In genomic region chr21:17829472-17829871, GRCh38 we compare ENCODE assay signal across 22 cellular contexts. TPM values are rescaled to one million over a fixed set of nuclear protein-coding genes. Genes with fewer than 3 reads are reported as not detected.
DNase-seq lines count a peak whose midpoint lies in the region; TF ChIP-seq lines count a peak whose summit lies in the region.
"Had no signal": no experiment of that assay in that cellular context is flagged by ENCODE, and none has a peak within 500 bp of the region (broad histone marks: within the 10 kb centered on the region; RNA-seq: fewer than 3 reads in every experiment).

No MANE protein-coding gene starts in this region.

- TF ChIP-seq CTCF in AG10803 (conservative IDR thresholded peaks at IDR 0.05; ENCODE audit: low read length) (no peak), chondrocyte (IDR thresholded peaks at IDR 0.05) (no peak), glutamatergic neuron (IDR thresholded peaks at IDR 0.05; ENCODE audit: partially characterized antibody, unreplicated experiment) (no peak)

- no peaks in the 10 kb centered on the region for H3K36me3 Mint-ChIP-seq in chondrocyte (ENCODE audit: low read depth)
- H3K36me3 Mint-ChIP-seq in glutamatergic neuron (ENCODE audit: unreplicated experiment): no peaks in the 10 kb centered on the region

- H3K27me3 Mint-ChIP-seq in chondrocyte (ENCODE audit: low read depth): peaks cover 2% of the 10 kb centered on the region
- no peaks in the 10 kb centered on the region for H3K27me3 Mint-ChIP-seq in glutamatergic neuron (ENCODE audit: unreplicated experiment)
- H3K27me3 Mint-ChIP-seq: activated naive CD8-positive, alpha-beta T cell; central memory CD8-positive, alpha-beta T cell had no signal

- H3K4me3 Mint-ChIP-seq in chondrocyte (ENCODE audit: unreplicated experiment) (no peak overlapping the region), glutamatergic neuron (ENCODE audit: unreplicated experiment) (no peak overlapping the region)
- H3K4me3 Mint-ChIP-seq: activated CD4-positive, alpha-beta memory T cell treated with anti-CD3 and anti-CD28 coated beads, Interleukin-2, amount 10 ng/mL, durations not matched to agents 7 days and 5 days; activated naive CD8-positive, alpha-beta T cell; central memory CD8-positive, alpha-beta T cell; endodermal cell; immature natural killer cell had no signal

- H3K4me1 Mint-ChIP-seq in chondrocyte (ENCODE audit: low read depth): peaks cover 36% of the 10 kb centered on the region
- no peaks in the 10 kb centered on the region for H3K4me1 Mint-ChIP-seq in glutamatergic neuron (ENCODE audit: low read depth, unreplicated experiment)
- H3K4me1 Mint-ChIP-seq: activated CD4-positive, alpha-beta memory T cell treated with anti-CD3 and anti-CD28 coated beads, Interleukin-2, amount 10 ng/mL, durations not matched to agents 7 days and 5 days; central memory CD8-positive, alpha-beta T cell; endodermal cell; immature natural killer cell had no signal

- DNase-seq in AG10803 (ENCODE audit: low read depth): peak; percentile 84
- peak; percentile 82 for DNase-seq in HCEC 1CT
- DNase-seq in chondrocyte (ENCODE audit: low spot score): no peak
- peak; percentile 3 for DNase-seq in left kidney (ENCODE audit: low read depth, low spot score)
- DNase-seq in NCI-H510A treated with DMSO at 0.1 percent for 48 hours (lab: John Stamatoyannopoulos, UW): no peak
- no peak for DNase-seq in retina
- no peak for DNase-seq in amniotic stem cell (lab: John Stamatoyannopoulos, UW)
- DNase-seq in glutamatergic neuron: no peak
- DNase-seq: activated CD4-positive, alpha-beta memory T cell treated with anti-CD3 and anti-CD28 coated beads, Interleukin-2, amount 10 ng/mL, durations not matched to agents 7 days and 5 days; activated T-cell treated with anti-CD3 and anti-CD28 coated beads, Interleukin-2, amount 50 U/mL, for 48 hours; endodermal cell; immature natural killer cell; NCI-H1417 treated with DMSO at 0.1 percent for 48 hours; NCI-H345; NK-92 treated with Interleukin-12 subunit alpha and Interleukin-12 subunit beta, amount 100 ng/mL, for 24 hours; RPMI8226; stimulated activated CD4-positive, alpha-beta T cell treated with anti-CD3 and anti-CD28 coated beads, Interleukin-2, amount 100 ng/mL, for 48 hours had no signal

- no peak overlapping the region for H3K4me3 ChIP-seq in AG10803 (ENCODE audit: low read length)
- H3K4me3 ChIP-seq: BLaER1 treated with 17β-estradiol and CSF1 and Interleukin-3, amounts not matched to agents 10 nM and 100 nM; gastroesophageal sphincter; suprapubic skin had no signal

- no peaks in the 10 kb centered on the region for H3K9me3 Mint-ChIP-seq in chondrocyte (ENCODE audit: low read depth)
- H3K9me3 Mint-ChIP-seq in glutamatergic neuron (ENCODE audit: unreplicated experiment): no peaks in the 10 kb centered on the region
- H3K9me3 Mint-ChIP-seq: central memory CD8-positive, alpha-beta T cell; endodermal cell; immature natural killer cell had no signal

- H3K27ac Mint-ChIP-seq in chondrocyte (ENCODE audit: unreplicated experiment): peak overlapping the region; percentile 88
- no peak overlapping the region for H3K27ac Mint-ChIP-seq in glutamatergic neuron (ENCODE audit: unreplicated experiment)
- H3K27ac Mint-ChIP-seq: activated CD4-positive, alpha-beta memory T cell treated with anti-CD3 and anti-CD28 coated beads, Interleukin-2, amount 10 ng/mL, durations not matched to agents 7 days and 5 days; activated naive CD8-positive, alpha-beta T cell; endodermal cell; immature natural killer cell had no signal

RNA-seq across cellular contexts. Expression of gene C21orf91, which starts 10.3 kb away (rescaled TPM):
- total RNA-seq in chondrocyte (10.4 to 15.1 TPM (median 12.9 TPM) in 3 replicates), glutamatergic neuron (ENCODE audit: unreplicated experiment) (14.3 TPM)

Comparison
In these comparisons a context has a peak if more than half of its experiments do, and no peak if none do; other contexts are left out.
1. DNase-seq: peak in AG10803 (single experiment), HCEC 1CT (single experiment) and left kidney (single experiment); none in chondrocyte (single experiment), NCI-H510A treated with DMSO at 0.1 percent for 48 hours (single experiment), retina (single experiment), amniotic stem cell (single experiment) and glutamatergic neuron (single experiment).